In the genomic region with DNA sequence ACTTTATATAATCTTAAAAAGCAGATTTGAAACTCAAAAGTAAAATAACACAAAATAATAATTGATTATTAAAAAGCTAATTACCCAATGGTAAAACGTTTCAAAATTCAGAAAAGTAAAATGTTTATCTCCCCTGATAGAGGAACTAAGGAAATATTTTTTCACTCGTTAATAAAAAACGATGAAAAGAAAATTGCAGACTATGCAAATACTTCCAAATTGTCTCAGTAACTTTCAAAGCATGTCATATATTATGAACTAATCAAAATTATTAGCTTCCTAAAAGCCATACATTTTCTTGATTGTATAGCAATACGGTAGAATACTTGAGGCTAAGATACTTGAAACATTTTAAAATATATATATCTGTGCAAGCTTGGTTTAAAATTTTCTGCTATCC, we compare ENCODE assay signal across 9 cellular contexts.
"Had no signal": no experiment of that assay in that cellular context is flagged by ENCODE, and none has a peak within 500 bp of the region (broad histone marks: within the 10 kb centered on the region; RNA-seq: fewer than 3 reads in every experiment).

No MANE protein-coding gene starts in this region.

- H2AFZ ChIP-seq: GM23248 had no signal

- H3K4me1 ChIP-seq: HAP-1 had no signal

- H3K36me3 ChIP-seq: HAP-1 had no signal

- H3K27ac ChIP-seq: GM23248, HL-60 had no signal

- H3K4me1 Mint-ChIP-seq: IgD-negative memory B cell had no signal

- H3K4me3 Mint-ChIP-seq: HFFc6, IgD-negative memory B cell had no signal

- ATAC-seq: HCT116 had no signal

- DNase-seq: GM23248, GOT3, H7, HFFc6, KG1 had no signal

- H3K27ac Mint-ChIP-seq: HFFc6, IgD-negative memory B cell had no signal

- H3K9me3 ChIP-seq: HAP-1 had no signal

- H3K27me3 Mint-ChIP-seq: IgD-negative memory B cell had no signal

- H3K9ac ChIP-seq: GM23248 had no signal

- H3K4me3 ChIP-seq: GM23248, HAP-1 had no signal

- H3K36me3 Mint-ChIP-seq: IgD-negative memory B cell had no signal
